Comparison of ENCODE assay signal across 7 cellular contexts in the genomic region with DNA sequence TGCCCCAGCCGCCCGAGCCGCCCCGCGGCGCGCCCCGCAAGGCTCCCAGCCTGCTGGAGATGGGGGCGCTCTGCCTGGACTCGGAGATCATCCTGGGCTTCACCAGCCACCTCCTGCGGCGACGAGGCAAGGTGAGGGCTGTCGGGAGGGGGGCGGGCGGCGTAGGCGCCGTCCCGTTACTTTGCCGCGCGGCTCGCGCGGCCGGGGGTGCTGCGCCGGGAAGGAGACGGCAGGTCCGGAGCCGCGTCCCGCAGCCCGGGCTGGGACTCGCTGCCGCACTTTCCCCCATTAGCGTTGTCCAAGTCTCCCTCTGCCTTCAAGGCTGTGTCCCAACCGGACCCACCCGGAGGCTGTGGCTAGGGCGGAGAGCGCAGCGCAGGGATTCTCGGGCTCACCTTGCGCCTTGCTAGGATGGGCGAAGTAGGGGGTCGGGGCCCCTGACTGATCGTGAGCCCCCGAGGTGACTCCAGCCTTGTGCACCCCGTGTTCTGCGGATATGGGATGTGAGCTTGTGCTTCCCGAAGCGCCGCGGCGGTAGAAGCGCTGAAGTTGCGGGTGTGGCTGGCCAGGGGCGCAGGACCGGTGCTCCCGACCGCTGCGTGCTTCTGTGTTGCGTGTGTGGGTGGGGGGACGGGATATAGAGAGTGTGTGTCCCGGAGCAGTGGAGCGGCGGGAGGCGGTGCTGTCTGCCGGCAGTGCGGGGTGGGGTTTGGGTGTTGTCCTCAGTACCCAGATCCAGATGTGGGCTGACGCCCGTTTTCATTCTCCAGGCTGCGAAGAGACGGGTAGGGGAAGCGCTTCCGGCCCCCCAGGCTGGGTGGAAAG. TPM values are rescaled to one million over a fixed set of nuclear protein-coding genes. Genes with fewer than 3 reads are reported as not detected.
DNase-seq lines count a peak whose midpoint lies in the region; ATAC-seq and TF ChIP-seq lines count a peak whose summit lies in the region.

No MANE protein-coding gene starts in this region.

- H3K9me3 ChIP-seq in ES-I3 (ENCODE audit: control insufficient read depth, insufficient read depth, low read length) (no peaks in the 10 kb centered on the region), Panc1 (ENCODE audit: control insufficient read depth, insufficient read depth, low read depth, low read length) (no peaks in the 10 kb centered on the region), psoas muscle (no peaks in the 10 kb centered on the region)

- no peak overlapping the region for H3K27ac ChIP-seq in Panc1 (ENCODE audit: low read length)
- H3K27ac ChIP-seq in psoas muscle: no peak overlapping the region

- ATAC-seq in Panc1 (no peak), left cardiac atrium (no peak), psoas muscle (no peak), GM18870 (IDR thresholded peaks at IDR 0.05; ENCODE audit: unreplicated experiment) (no peak), GM18517 (IDR thresholded peaks at IDR 0.05; ENCODE audit: unreplicated experiment) (no peak)

- CTCF ChIA-PET in Panc1 (lab: Charles Lee): interaction anchor here (0.6 kb wide), 2 partner anchors 410 to 427 kb away, joined by 3 to 4 read pairs; no protein-coding TSS in a partner anchor

- in situ Hi-C loops in Panc1 (cut with HindIII; ENCODE audit: low pct_unique_long_range_greater_than_20kb, low sequenced_read_pairs): no loop called here

- 2 to 4% (median 2%) methylated on average over 47 to 77 of the region's 77 CpGs for WGBS in psoas muscle, 3 donors

- H3K4me3 ChIP-seq in Panc1 (ENCODE audit: low read depth in 2 of 2, low read length in 2 of 2): peak overlapping the region; percentile 35 to 38
- H3K4me3 ChIP-seq in psoas muscle: peak overlapping the region; percentile 46

- intact Hi-C loops in Panc1 (cut with micrococcal nuclease; ENCODE audit: unreplicated experiment) (loop anchor here (2.0 kb wide), 1 partner anchor 428 kb away; no protein-coding TSS in a partner anchor), left cardiac atrium (cut with DNase I) (loop anchor here (2.0 to 5.0 kb wide), 2 partner anchors 426 to 428 kb away; no protein-coding TSS in a partner anchor), psoas muscle (cut with DNase I) (loop anchor here (1.0 to 10.0 kb wide), 6 partner anchors 208 to 571 kb away; no protein-coding TSS in a partner anchor)

- H3K9ac ChIP-seq in ES-I3 (ENCODE audit: low read depth, low read length): peak overlapping the region; percentile 57; the same call in 1 of the 2 replicates

- POLR2A ChIA-PET in Panc1 (lab: Charles Lee): no interaction called here

- no peaks in the 10 kb centered on the region; the same call in 1 of the 2 replicates for H3K27me3 ChIP-seq in Panc1 (ENCODE audit: control insufficient read depth, insufficient read depth, low read length)
- peaks cover 0 to 68% (median 21%) of the 10 kb centered on the region in 3 donors for H3K27me3 ChIP-seq in psoas muscle (ENCODE audit: insufficient read depth in 3 of 3, low read length in 2 of 3)

- H3K4me1 ChIP-seq in ES-I3 (ENCODE audit: insufficient read depth, low read length) (peaks cover 7% of the 10 kb centered on the region; the same call in 1 of the 2 replicates), Panc1 (ENCODE audit: control insufficient read depth, insufficient read depth, low read length) (no peaks in the 10 kb centered on the region; the same call in 1 of the 2 replicates), psoas muscle (peaks cover 9% of the 10 kb centered on the region)

- BruUV-seq in Panc1 (replicated peaks; lab: Mats Ljungman, UMichigan): no TSS peak

- H3K36me3 ChIP-seq in ES-I3 (ENCODE audit: insufficient read depth, low read length) (no peaks in the 10 kb centered on the region), Panc1 (ENCODE audit: control insufficient read depth, insufficient read depth, low read length) (no peaks in the 10 kb centered on the region; the same call in 1 of the 2 replicates), psoas muscle (ENCODE audit: insufficient read depth in 1 of 2, low read depth in 1 of 2) (no peaks in the 10 kb centered on the region)

- DNase-seq in Panc1 (ENCODE audit: low read depth, low spot score): no peak
- DNase-seq in left cardiac atrium: peak; percentile 45
- peak; percentile 13 to 34 for DNase-seq in psoas muscle
- no peak for DNase-seq in central memory CD4-positive, alpha-beta T cell

- TF ChIP-seq CTCF in Panc1 (IDR thresholded peaks at IDR 0.05): no peak
- no peak for TF ChIP-seq CTCF in psoas muscle (IDR thresholded peaks at IDR 0.05)

RNA-seq across cellular contexts. Expression of a gene that starts 1.7 kb away (rescaled TPM):
- total RNA-seq in Panc1 (2021; ENCODE audit: unreplicated experiment): 4.4 TPM
- polyA plus RNA-seq in Panc1 (2012; ENCODE audit: insufficient read length): 2.9 TPM
- total RNA-seq in left cardiac atrium: 1 to 10 TPM; 7.6 to 8.1 TPM
- total RNA-seq in psoas muscle: 1 to 10 TPM; 1.8 to 3.2 (median 2.3) TPM
- polyA plus RNA-seq in psoas muscle: 1 to 10 TPM in 2 of 3 donors, under 1 TPM in 1; 0.99 to 1.6 (median 1.4) TPM

RNA-seq across cellular contexts. Expression of a gene that starts 51.2 kb away (rescaled TPM):
- total RNA-seq in Panc1 (2021; ENCODE audit: unreplicated experiment) (not detected), left cardiac atrium (100 to 1,000 TPM in 1 of 2 donors, 10 to 100 TPM in 1; 92.0 to 168 TPM), psoas muscle (under 1 TPM in 3 of 4 donors, not detected in 1; 0.15 to 0.84 (median 0.51) TPM)
- polyA plus RNA-seq in Panc1 (2012; ENCODE audit: insufficient read length): not detected
- polyA plus RNA-seq in psoas muscle: under 1 TPM; 0.04 to 0.61 (median 0.06) TPM

Comparison
In these comparisons a context has a peak if more than half of its experiments do, and no peak if none do; other contexts are left out.
1. DNase-seq: peak in left cardiac atrium (single experiment) and psoas muscle (2 of 2); none in Panc1 (single experiment) and central memory CD4-positive, alpha-beta T cell (single experiment).
2. RNA of a gene that starts 51.2 kb away (total RNA-seq): 92.0 to 168 TPM in left cardiac atrium; 0.15 to 0.84 TPM in psoas muscle and not detected in Panc1 (single experiment); every median in the first group is over 10 times any median in the second.